17 cellular contexts compared by ENCODE assay signal in the genomic region with DNA sequence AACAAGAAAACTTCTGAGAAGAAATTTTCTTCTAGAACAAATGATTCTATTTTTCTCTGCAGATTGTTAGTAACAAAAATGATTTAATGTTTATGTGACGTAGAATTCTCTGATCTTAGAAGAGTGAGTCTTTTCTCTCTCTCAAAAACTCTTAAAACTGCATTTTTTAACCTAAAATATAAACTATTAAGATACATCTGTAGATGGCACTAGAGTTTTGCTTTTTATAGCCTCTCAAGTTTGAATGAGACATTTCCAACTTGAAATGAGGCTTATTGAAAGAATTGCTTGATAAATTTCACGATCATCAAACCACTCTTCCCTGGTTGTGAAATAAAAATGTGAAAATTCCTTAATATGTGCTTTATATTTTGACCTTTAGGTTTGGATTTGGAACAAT.
A peak's percentile ranks its signal among the peaks of the same experiment; 100 is the strongest.
DNase-seq lines count a peak whose midpoint lies in the region; ATAC-seq and TF ChIP-seq lines count a peak whose summit lies in the region.
"Had no signal": no experiment of that assay in that cellular context is flagged by ENCODE, and none has a peak within 500 bp of the region (broad histone marks: within the 10 kb centered on the region; RNA-seq: fewer than 3 reads in every experiment).

No MANE protein-coding gene starts in this region.

- H3K27ac ChIP-seq in C4-2B, result no peak overlapping the region
- H3K27ac ChIP-seq: brain microvascular endothelial cell, left ventricle myocardium inferior, psoas muscle had no signal

- H3K4me3 ChIP-seq in choroid plexus epithelial cell (ENCODE audit: low read depth, low read length), result no peak overlapping the region
- H3K4me3 ChIP-seq: left ventricle myocardium inferior, psoas muscle had no signal

- TF ChIP-seq CTCF in C4-2B (conservative IDR thresholded peaks at IDR 0.05) (0 out of 2 replicates have a peak, but pooled peaks have one; percentile 3), choroid plexus epithelial cell (conservative IDR thresholded peaks at IDR 0.05; ENCODE audit: low read depth, low read length) (peak; percentile 16)

- DNase-seq in Kasumi-1 (lab: John Stamatoyannopoulos, UW), result peak; percentile 7 to 34
- DNase-seq in choroid plexus epithelial cell (ENCODE audit: low read depth), result peak; percentile 11
- DNase-seq in medulla oblongata (ENCODE audit: extremely low spot score), result peak; percentile 26
- no peak for DNase-seq in activated CD4-positive, alpha-beta T cell treated with anti-CD3 and anti-CD28 coated beads, Interleukin-2, amount 50 U/mL, for 4 hours
- no peak for DNase-seq in cortex of kidney (lab: John Stamatoyannopoulos, UW)
- DNase-seq: activated CD4-positive, alpha-beta T cell treated with anti-CD3 and anti-CD28 coated beads, Interleukin-2, amount 10 ng/mL, durations not matched to agents 24 days and 14 days; brain microvascular endothelial cell; HCEC 1CT; left ventricle myocardium inferior; NCI-H1694 treated with DMSO at 0.1 percent for 48 hours; psoas muscle; SHP77 treated with DMSO at 0.1 percent for 48 hours; T-helper 17 cell had no signal

- ATAC-seq in GM19397 (IDR thresholded peaks at IDR 0.05; ENCODE audit: unreplicated experiment) (no peak), HG03571 (IDR thresholded peaks at IDR 0.05; ENCODE audit: unreplicated experiment) (no peak)
- ATAC-seq: psoas muscle; stimulated activated memory B cell treated with anti-CD40 and anti-IgM and Interleukin-4, amounts not matched to agents 10 μg/mL and 1 μg/mL and 100 μg/mL, for 72 hours; T-helper 17 cell had no signal

Comparison
In these comparisons a context has a peak if more than half of its experiments do, and no peak if none do; other contexts are left out.
1. DNase-seq: peak in Kasumi-1 (2 of 2), choroid plexus epithelial cell (single experiment) and medulla oblongata (single experiment); none in activated CD4-positive, alpha-beta T cell treated with anti-CD3 and anti-CD28 coated beads, Interleukin-2, amount 50 U/mL, for 4 hours (0 of 2) and cortex of kidney (single experiment).